16 cellular contexts compared by ENCODE assay signal in genomic region chr9:89835676-89836075, GRCh38.
DNase-seq lines count a peak whose midpoint lies in the region; ATAC-seq and TF ChIP-seq lines count a peak whose summit lies in the region.
"Had no signal": no experiment of that assay in that cellular context is flagged by ENCODE, and none has a peak within 500 bp of the region (broad histone marks: within the 10 kb centered on the region; RNA-seq: fewer than 3 reads in every experiment).

No MANE protein-coding gene starts in this region.

- peaks cover 28% of the 10 kb centered on the region for H3K4me1 ChIP-seq in parathyroid adenoma

- peak; percentile 30 for DNase-seq in activated CD8-positive, alpha-beta memory T cell treated with anti-CD3 and anti-CD28 coated beads, Interleukin-2, amount 10 ng/mL, durations not matched to agents 7 days and 5 days
- no peak for DNase-seq in activated CD8-positive, alpha-beta memory T cell treated with anti-CD3 and anti-CD28 coated beads, Interleukin-2, amount 50 U/mL, for 48 hours
- DNase-seq in amniotic epithelial cell (ENCODE audit: low read depth), result peak; percentile 2
- DNase-seq in WTC11 (ENCODE audit: low spot score), result no peak
- no peak for DNase-seq in midbrain (lab: John Stamatoyannopoulos, UW)
- DNase-seq: CD4-positive, alpha-beta memory T cell; NCI-H1417 treated with DMSO at 0.1 percent for 48 hours; NCI-H2029 treated with DMSO at 0.1 percent for 48 hours; NCI-H2171; NK-92 treated with Interleukin-12 subunit alpha and Interleukin-12 subunit beta, amount 100 ng/mL, for 24 hours; OCI-M1; Right ventricle myocardium superior had no signal

- peaks cover 58% of the 10 kb centered on the region for H3K27me3 Mint-ChIP-seq in activated CD8-positive, alpha-beta memory T cell treated with anti-CD3 and anti-CD28 coated beads, Interleukin-2, amount 10 ng/mL, durations not matched to agents 7 days and 5 days
- H3K27me3 Mint-ChIP-seq in WTC11 (ENCODE audit: low read depth), result no peaks in the 10 kb centered on the region
- H3K27me3 Mint-ChIP-seq: B cell; CD4-positive, alpha-beta memory T cell had no signal

- H3K9me3 ChIP-seq in parathyroid adenoma (ENCODE audit: control insufficient read depth, low read length), result no peaks in the 10 kb centered on the region

- peaks cover 2% of the 10 kb centered on the region for H3K36me3 Mint-ChIP-seq in activated CD8-positive, alpha-beta memory T cell treated with anti-CD3 and anti-CD28 coated beads, Interleukin-2, amount 10 ng/mL, durations not matched to agents 7 days and 5 days
- no peaks in the 10 kb centered on the region for H3K36me3 Mint-ChIP-seq in WTC11
- H3K36me3 Mint-ChIP-seq: CD4-positive, alpha-beta memory T cell had no signal

- TF ChIP-seq CTCF in parathyroid adenoma (IDR thresholded peaks at IDR 0.05) (no peak), WTC11 (IDR thresholded peaks at IDR 0.05) (no peak)

- H3K9ac ChIP-seq in parathyroid adenoma, result no peak overlapping the region

- POLR2A ChIA-PET in WTC11 (lab: Charles Lee), result no interaction called here

- H3K4me1 Mint-ChIP-seq in activated CD8-positive, alpha-beta memory T cell treated with anti-CD3 and anti-CD28 coated beads, Interleukin-2, amount 10 ng/mL, durations not matched to agents 7 days and 5 days, result peaks cover 6% of the 10 kb centered on the region
- H3K4me1 Mint-ChIP-seq in WTC11, result peaks cover 44% of the 10 kb centered on the region
- H3K4me1 Mint-ChIP-seq: B cell; CD4-positive, alpha-beta memory T cell had no signal

- ATAC-seq in activated CD8-positive, alpha-beta memory T cell treated with anti-CD3 and anti-CD28 coated beads, Interleukin-2, amount 10 ng/mL, durations not matched to agents 7 days and 5 days, result no peak
- no peak for ATAC-seq in WTC11
- ATAC-seq in GM18907 (IDR thresholded peaks at IDR 0.05; ENCODE audit: unreplicated experiment), result no peak
- ATAC-seq: SK-N-SH treated with all-trans-retinoic acid at 6 μM for 48 hours had no signal

- peak overlapping the region; percentile 29 for H3K4me2 ChIP-seq in parathyroid adenoma (ENCODE audit: low read length)

- H2AFZ ChIP-seq in parathyroid adenoma, result peak overlapping the region; percentile 53

- no peaks in the 10 kb centered on the region for H3K27me3 ChIP-seq in parathyroid adenoma (ENCODE audit: control insufficient read depth, insufficient read depth, low read length)

- H3K27ac ChIP-seq in parathyroid adenoma, result peak overlapping the region; percentile 95

- H3K4me3 Mint-ChIP-seq in activated CD8-positive, alpha-beta memory T cell treated with anti-CD3 and anti-CD28 coated beads, Interleukin-2, amount 10 ng/mL, durations not matched to agents 7 days and 5 days, result no peak overlapping the region
- H3K4me3 Mint-ChIP-seq in WTC11, result no peak overlapping the region
- H3K4me3 Mint-ChIP-seq: B cell; CD4-positive, alpha-beta memory T cell had no signal

- peak overlapping the region; percentile 24 for H3K4me3 ChIP-seq in parathyroid adenoma (ENCODE audit: low read depth, low read length)

- no peaks in the 10 kb centered on the region for H3K9me3 Mint-ChIP-seq in activated CD8-positive, alpha-beta memory T cell treated with anti-CD3 and anti-CD28 coated beads, Interleukin-2, amount 10 ng/mL, durations not matched to agents 7 days and 5 days (ENCODE audit: low read depth)
- H3K9me3 Mint-ChIP-seq in WTC11, result peaks cover 8% of the 10 kb centered on the region; the same call in 1 of the 2 replicates

- no peaks in the 10 kb centered on the region for H3K36me3 ChIP-seq in parathyroid adenoma (ENCODE audit: control insufficient read depth, insufficient read depth, low read length)

- CTCF ChIA-PET in activated CD8-positive, alpha-beta memory T cell treated with anti-CD3 and anti-CD28 coated beads, Interleukin-2, amount 10 ng/mL, durations not matched to agents 7 days and 5 days (lab: Charles Lee), result no interaction called here
- CTCF ChIA-PET in WTC11 (lab: Charles Lee), result interaction anchor here (0.7 kb wide), 1 partner anchor 232 kb away, joined by 4 read pairs; no protein-coding TSS in a partner anchor

- H3K79me2 ChIP-seq in parathyroid adenoma, result no peaks in the 10 kb centered on the region

- no peak overlapping the region for H3K27ac Mint-ChIP-seq in activated CD8-positive, alpha-beta memory T cell treated with anti-CD3 and anti-CD28 coated beads, Interleukin-2, amount 10 ng/mL, durations not matched to agents 7 days and 5 days
- H3K27ac Mint-ChIP-seq in WTC11, result no peak overlapping the region
- H3K27ac Mint-ChIP-seq: B cell; CD4-positive, alpha-beta memory T cell had no signal

TF ChIP-seq in WTC11, 78 proteins besides CTCF, POLR2A, EP300 and RAD21 (continues in another document):
- TF ChIP-seq RORB (CRISPR knock-in tag; IDR thresholded peaks at IDR 0.05) (no peak), ZNF416 (CRISPR knock-in tag; IDR thresholded peaks at IDR 0.05) (no peak), IRF2 (CRISPR knock-in tag; IDR thresholded peaks at IDR 0.05; ENCODE audit: borderline replicate concordance, low read depth) (no peak), NR3C1 (CRISPR knock-in tag; conservative IDR thresholded peaks at IDR 0.05; ENCODE audit: low read depth) (no peak), AFF4 (CRISPR knock-in tag; IDR thresholded peaks at IDR 0.05; ENCODE audit: borderline replicate concordance) (no peak), CBFB (CRISPR knock-in tag; IDR thresholded peaks at IDR 0.05; ENCODE audit: low read depth) (no peak), EMX1 (CRISPR knock-in tag; IDR thresholded peaks at IDR 0.05) (no peak), OVOL2 (CRISPR knock-in tag; IDR thresholded peaks at IDR 0.05; ENCODE audit: borderline replicate concordance) (no peak), ZNF281 (CRISPR knock-in tag; IDR thresholded peaks at IDR 0.05) (no peak), E2F5 (CRISPR knock-in tag; IDR thresholded peaks at IDR 0.05) (no peak), NFE2L1 (CRISPR knock-in tag; IDR thresholded peaks at IDR 0.05) (no peak), TP53 (CRISPR knock-in tag; IDR thresholded peaks at IDR 0.05) (no peak), TEAD4 (CRISPR knock-in tag; IDR thresholded peaks at IDR 0.05) (no peak), SP1 (CRISPR knock-in tag; conservative IDR thresholded peaks at IDR 0.05) (no peak), FOXJ3 (CRISPR knock-in tag; IDR thresholded peaks at IDR 0.05; ENCODE audit: borderline replicate concordance) (no peak)

Comparison
In these comparisons a context has a peak if more than half of its experiments do, and no peak if none do; other contexts are left out.
1. DNase-seq: peak in activated CD8-positive, alpha-beta memory T cell treated with anti-CD3 and anti-CD28 coated beads, Interleukin-2, amount 10 ng/mL, durations not matched to agents 7 days and 5 days (single experiment) and amniotic epithelial cell (single experiment); none in activated CD8-positive, alpha-beta memory T cell treated with anti-CD3 and anti-CD28 coated beads, Interleukin-2, amount 50 U/mL, for 48 hours (single experiment), WTC11 (single experiment) and midbrain (single experiment).